In the genomic region with DNA sequence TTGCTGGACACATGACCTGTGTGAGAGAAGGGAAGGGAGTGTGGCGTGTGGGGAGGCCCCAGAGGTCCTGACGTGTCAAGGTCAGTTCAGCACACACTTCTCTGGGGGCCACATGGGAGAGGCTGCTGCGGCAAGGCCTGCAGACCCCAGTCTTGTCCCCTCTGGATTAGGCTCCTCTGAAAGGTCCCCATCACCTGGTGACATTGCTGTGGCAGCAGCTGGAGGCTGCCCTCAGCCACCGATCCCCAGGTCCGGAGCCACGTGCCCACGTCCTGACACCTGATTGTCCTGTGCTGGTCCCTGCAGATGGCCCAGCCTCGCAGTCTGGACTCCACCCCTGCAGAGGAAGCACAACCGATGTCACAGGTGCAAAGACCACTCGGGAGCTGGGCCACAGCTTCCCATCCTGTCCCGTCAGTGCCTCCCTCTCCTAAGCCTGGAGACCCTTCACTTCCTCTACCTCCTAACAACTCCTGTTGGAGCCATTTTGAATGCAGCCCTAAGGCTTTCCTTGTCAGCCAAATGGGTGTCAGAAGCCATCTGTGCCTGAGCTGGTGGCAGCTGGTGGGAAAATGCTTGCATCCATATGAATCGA, we compare ENCODE assay signal across 28 cellular contexts.
"Had no signal": no experiment of that assay in that cellular context is flagged by ENCODE, and none has a peak within 500 bp of the region (broad histone marks: within the 10 kb centered on the region; RNA-seq: fewer than 3 reads in every experiment).

No MANE protein-coding gene starts in this region.

- H3K4me3 Mint-ChIP-seq: activated CD4-positive, alpha-beta T cell treated with anti-CD3 and anti-CD28 coated beads, Interleukin-2, amount 10 ng/mL, durations not matched to agents 7 days and 5 days; activated CD8-positive, alpha-beta T cell treated with anti-CD3 and anti-CD28 coated beads for 36 hours; activated T-cell treated with anti-CD3 and anti-CD28 coated beads, Interleukin-2, amount 50 U/mL, for 4 hours; activated T-helper 17 cell treated with anti-CD3 and anti-CD28 coated beads, Interleukin-2, amount 50 U/mL, for 72 hours; mesothelial cell of epicardium; naive thymus-derived CD4-positive, alpha-beta T cell; stimulated activated naive B cell treated with anti-CD40 and anti-IgM and Interleukin-4, amounts not matched to agents 10 μg/mL and 1 μg/mL and 100 μg/mL, for 72 hours; T-helper 17 cell had no signal

- H3K9me3 Mint-ChIP-seq: activated CD8-positive, alpha-beta T cell treated with anti-CD3 and anti-CD28 coated beads for 36 hours; activated naive CD4-positive, alpha-beta T cell treated with anti-CD3 and anti-CD28 coated beads, Interleukin-2, amount 50 U/mL, for 72 hours; activated T-cell treated with anti-CD3 and anti-CD28 coated beads, Interleukin-2, amount 50 U/mL, for 4 hours; activated T-helper 17 cell treated with anti-CD3 and anti-CD28 coated beads, Interleukin-2, amount 50 U/mL, for 72 hours; mesothelial cell of epicardium; naive thymus-derived CD4-positive, alpha-beta T cell; stimulated activated naive B cell treated with anti-CD40 and anti-IgM and Interleukin-4, amounts not matched to agents 10 μg/mL and 1 μg/mL and 100 μg/mL, for 72 hours had no signal

- H3K27ac Mint-ChIP-seq: activated CD4-positive, alpha-beta T cell treated with anti-CD3 and anti-CD28 coated beads, Interleukin-2, amount 10 ng/mL, durations not matched to agents 7 days and 5 days; activated CD8-positive, alpha-beta T cell treated with anti-CD3 and anti-CD28 coated beads for 36 hours; activated T-helper 17 cell treated with anti-CD3 and anti-CD28 coated beads, Interleukin-2, amount 50 U/mL, for 72 hours; mesothelial cell of epicardium; stimulated activated naive B cell treated with anti-CD40 and anti-IgM and Interleukin-4, amounts not matched to agents 10 μg/mL and 1 μg/mL and 100 μg/mL, for 72 hours; T-helper 17 cell had no signal

- H3K27me3 ChIP-seq: cardiac muscle cell, dorsolateral prefrontal cortex, gastroesophageal sphincter, ovary, stomach had no signal

- ATAC-seq: activated CD8-positive, alpha-beta T cell treated with anti-CD3 and anti-CD28 coated beads for 36 hours; activated naive CD4-positive, alpha-beta T cell treated with anti-CD3 and anti-CD28 coated beads, Interleukin-2, amount 50 U/mL, for 72 hours; activated T-cell treated with anti-CD3 and anti-CD28 coated beads, Interleukin-2, amount 50 U/mL, for 4 hours; activated T-helper 17 cell treated with anti-CD3 and anti-CD28 coated beads, Interleukin-2, amount 50 U/mL, for 72 hours; gastroesophageal sphincter; left cardiac atrium; naive thymus-derived CD4-positive, alpha-beta T cell; stimulated activated naive B cell treated with anti-CD40 and anti-IgM and Interleukin-4, amounts not matched to agents 10 μg/mL and 1 μg/mL and 100 μg/mL, for 72 hours; T-helper 17 cell had no signal

- DNase-seq: activated CD4-positive, alpha-beta T cell treated with anti-CD3 and anti-CD28 coated beads for 1 hour; activated CD4-positive, alpha-beta T cell treated with anti-CD3 and anti-CD28 coated beads, Interleukin-2, amount 10 ng/mL, durations not matched to agents 7 days and 5 days; activated CD8-positive, alpha-beta T cell treated with anti-CD3 and anti-CD28 coated beads for 36 hours; activated naive CD4-positive, alpha-beta T cell; activated T-cell treated with anti-CD3 and anti-CD28 coated beads, Interleukin-2, amount 50 U/mL, for 4 hours; dorsolateral prefrontal cortex; effector memory CD4-positive, alpha-beta T cell; erythroblast; hippocampal formation; left cardiac atrium; naive thymus-derived CD4-positive, alpha-beta T cell; ovary; retina; stimulated activated CD4-positive, alpha-beta T cell treated with anti-CD3 and anti-CD28 coated beads, Interleukin-15, amount 100 ng/mL, for 24 hours; stimulated activated CD4-positive, alpha-beta T cell treated with anti-CD3 and anti-CD28 coated beads, Interleukin-2, amount 100 ng/mL, for 24 hours; stimulated activated naive B cell treated with anti-CD40 and anti-IgM and Interleukin-4, amounts not matched to agents 10 μg/mL and 1 μg/mL and 100 μg/mL, for 72 hours; stomach; T-helper 17 cell; T1000 had no signal

- H3K4me3 ChIP-seq: cardiac muscle cell, coronary artery, dorsolateral prefrontal cortex, gastroesophageal sphincter, ovary, prostate gland, smooth muscle cell, stomach, tibial artery had no signal

- H3K27me3 Mint-ChIP-seq: activated CD4-positive, alpha-beta T cell treated with anti-CD3 and anti-CD28 coated beads, Interleukin-2, amount 10 ng/mL, durations not matched to agents 7 days and 5 days; activated CD8-positive, alpha-beta T cell treated with anti-CD3 and anti-CD28 coated beads for 36 hours; activated T-helper 17 cell treated with anti-CD3 and anti-CD28 coated beads, Interleukin-2, amount 50 U/mL, for 72 hours; naive thymus-derived CD4-positive, alpha-beta T cell; T-helper 17 cell had no signal

- H3K27ac ChIP-seq: cardiac muscle cell, coronary artery, gastroesophageal sphincter, ovary, prostate gland, stomach, tibial artery had no signal

- H3K36me3 ChIP-seq: ovary had no signal

- H3K9me3 ChIP-seq: gastroesophageal sphincter, ovary, prostate gland, stomach, tibial artery had no signal
